ENCODE assay signal across 8 cellular contexts in genomic region chr2:53768233-53768542, GRCh38. TPM values are rescaled to one million over a fixed set of nuclear protein-coding genes. Genes with fewer than 3 reads are reported as not detected.
DNase-seq lines count a peak whose midpoint lies in the region; ATAC-seq and TF ChIP-seq lines count a peak whose summit lies in the region.

No MANE protein-coding gene starts in this region.

- peaks cover 25% of the 10 kb centered on the region for H3K36me3 Mint-ChIP-seq in activated T-helper 1 cell treated with anti-CD3 and anti-CD28 coated beads, Interleukin-12 subunit alpha, Interleukin-12 subunit beta, Interleukin-2, Interleukin-4 antibody, amounts not matched to agents 30 ng/mL and 10 ng/mL and 1 ng/mL, durations not matched to agents 14 hours and 24 hours and 36 hours (ENCODE audit: low read depth)

- ATAC-seq in left cardiac atrium, result peak; percentile 72 to 81
- ATAC-seq in gastrocnemius medialis, result no peak

- H3K9me3 Mint-ChIP-seq in activated T-helper 1 cell treated with anti-CD3 and anti-CD28 coated beads, Interleukin-12 subunit alpha, Interleukin-12 subunit beta, Interleukin-2, Interleukin-4 antibody, amounts not matched to agents 30 ng/mL and 10 ng/mL and 1 ng/mL, durations not matched to agents 14 hours and 24 hours and 36 hours, result no peaks in the 10 kb centered on the region

- no peaks in the 10 kb centered on the region for H3K9me3 ChIP-seq in gastrocnemius medialis

- H3K27ac Mint-ChIP-seq in activated T-helper 1 cell treated with anti-CD3 and anti-CD28 coated beads, Interleukin-12 subunit alpha, Interleukin-12 subunit beta, Interleukin-2, Interleukin-4 antibody, amounts not matched to agents 30 ng/mL and 10 ng/mL and 1 ng/mL, durations not matched to agents 14 hours and 24 hours and 36 hours, result peak overlapping the region; percentile 97

- H3K4me3 ChIP-seq in gastrocnemius medialis, result peak overlapping the region; percentile 66 to 92 (median 71)

- no peaks in the 10 kb centered on the region for H3K27me3 Mint-ChIP-seq in activated T-helper 1 cell treated with anti-CD3 and anti-CD28 coated beads, Interleukin-12 subunit alpha, Interleukin-12 subunit beta, Interleukin-2, Interleukin-4 antibody, amounts not matched to agents 30 ng/mL and 10 ng/mL and 1 ng/mL, durations not matched to agents 14 hours and 24 hours and 36 hours (ENCODE audit: insufficient read depth)

- no peak for TF ChIP-seq CTCF in gastrocnemius medialis (IDR thresholded peaks at IDR 0.05 in 4 of 5, conservative IDR thresholded peaks at IDR 0.05 in 1 of 5)

- H3K36me3 ChIP-seq in gastrocnemius medialis, result peaks cover 0 to 2% of the 10 kb centered on the region in 2 donors

- peaks cover 6 to 14% of the 10 kb centered on the region in 2 donors for H3K4me1 ChIP-seq in gastrocnemius medialis

- peak; percentile 15 for DNase-seq in activated CD4-positive, CD25-positive, alpha-beta regulatory T cell treated with anti-CD3 and anti-CD28 coated beads, Interleukin-2, amount 50 U/mL, for 16 hours (ENCODE audit: low read depth, low spot score)
- DNase-seq in activated CD4-positive, CD25-positive, alpha-beta regulatory T cell treated with anti-CD3 and anti-CD28 coated beads, Interleukin-2, amount 50 U/mL, for 72 hours, result no peak
- DNase-seq in H4 (ENCODE audit: low spot score) (peak; percentile 24), LHCN-M2 (ENCODE audit: low read depth) (peak; percentile 61), left cardiac atrium (no peak), gastrocnemius medialis (peak in 1 of 2 donors; percentile 42)
- peak; percentile 44 for DNase-seq in activated T-helper 1 cell treated with anti-CD3 and anti-CD28 coated beads, Interleukin-12 subunit alpha, Interleukin-12 subunit beta, Interleukin-2, Interleukin-4 antibody, amounts not matched to agents 30 ng/mL and 10 ng/mL and 1 ng/mL, durations not matched to agents 14 hours and 24 hours and 36 hours (ENCODE audit: low spot score)
- no peak for DNase-seq in NK-92 treated with Interleukin-12 subunit alpha and Interleukin-12 subunit beta, amount 100 ng/mL, for 24 hours (lab: John Stamatoyannopoulos, UW)

- H3K4me1 Mint-ChIP-seq in activated T-helper 1 cell treated with anti-CD3 and anti-CD28 coated beads, Interleukin-12 subunit alpha, Interleukin-12 subunit beta, Interleukin-2, Interleukin-4 antibody, amounts not matched to agents 30 ng/mL and 10 ng/mL and 1 ng/mL, durations not matched to agents 14 hours and 24 hours and 36 hours (ENCODE audit: low read depth), result peaks cover 38% of the 10 kb centered on the region

- H3K4me3 Mint-ChIP-seq in activated T-helper 1 cell treated with anti-CD3 and anti-CD28 coated beads, Interleukin-12 subunit alpha, Interleukin-12 subunit beta, Interleukin-2, Interleukin-4 antibody, amounts not matched to agents 30 ng/mL and 10 ng/mL and 1 ng/mL, durations not matched to agents 14 hours and 24 hours and 36 hours, result peak overlapping the region; percentile 96

- peak overlapping the region; percentile 82 to 89 (median 84) for H3K27ac ChIP-seq in gastrocnemius medialis

- H3K27me3 ChIP-seq in gastrocnemius medialis, result no peaks in the 10 kb centered on the region

- intact Hi-C loops in activated T-helper 1 cell treated with anti-CD3 and anti-CD28 coated beads, Interleukin-12 subunit alpha, Interleukin-12 subunit beta, Interleukin-2, Interleukin-4 antibody, amounts not matched to agents 30 ng/mL and 10 ng/mL and 1 ng/mL, durations not matched to agents 14 hours and 24 hours and 36 hours (cut with micrococcal nuclease), result loop anchor here (5.0 kb wide), 1 partner anchor 349 kb away; the partner anchor contains the start of gene ACYP2
- intact Hi-C loops in left cardiac atrium (cut with DNase I), result no loop called here
- intact Hi-C loops in gastrocnemius medialis (cut with DNase I; ENCODE audit: low total_unique reads), result loop anchor here (5.0 to 10.0 kb wide), 2 partner anchors 199 to 957 kb away; partner anchors contain the start of gene EML6

- TF ChIP-seq POLR2A in gastrocnemius medialis (IDR thresholded peaks at IDR 0.05), result no peak

- in situ Hi-C loops in gastrocnemius medialis (cut with MboI; ENCODE audit: low sequenced_read_pairs in 4 of 4), result no loop called here

RNA-seq across cellular contexts. Expression of gene CHAC2, which starts 0.6 kb away (rescaled TPM):
- total RNA-seq in H4 (2014; rRNA removed; shearing (Covaris generic)), result 36.1 and 37.0 TPM in 2 replicates
- total RNA-seq in LHCN-M2 (2014; rRNA removed), result 14.2 and 20.1 TPM in 2 replicates
- polyA plus RNA-seq in LHCN-M2 (2012), result 2.7 TPM
- 24.1 and 25.6 TPM in 2 replicates for total RNA-seq in activated T-helper 1 cell treated with anti-CD3 and anti-CD28 coated beads, Interleukin-12 subunit alpha, Interleukin-12 subunit beta, Interleukin-2, Interleukin-4 antibody, amounts not matched to agents 30 ng/mL and 10 ng/mL and 1 ng/mL, durations not matched to agents 14 hours and 24 hours and 36 hours
- 1 to 10 TPM; 3.2 to 3.3 TPM for total RNA-seq in left cardiac atrium
- total RNA-seq in gastrocnemius medialis, result 10 to 100 TPM in 1 of 4 donors, 1 to 10 TPM in 3; 3.7 to 10.3 (median 6.0) TPM

RNA-seq across cellular contexts. Expression of gene ASB3, which starts 18.6 kb away (rescaled TPM):
- total RNA-seq in H4 (2014; rRNA removed; shearing (Covaris generic)), result 24.8 and 27.8 TPM in 2 replicates
- 16.9 and 18.7 TPM in 2 replicates for total RNA-seq in LHCN-M2 (2014; rRNA removed)
- 8.4 TPM for polyA plus RNA-seq in LHCN-M2 (2012)
- total RNA-seq in activated T-helper 1 cell treated with anti-CD3 and anti-CD28 coated beads, Interleukin-12 subunit alpha, Interleukin-12 subunit beta, Interleukin-2, Interleukin-4 antibody, amounts not matched to agents 30 ng/mL and 10 ng/mL and 1 ng/mL, durations not matched to agents 14 hours and 24 hours and 36 hours, result 18.6 and 21.5 TPM in 2 replicates
- 10 to 100 TPM in 1 of 2 donors, 1 to 10 TPM in 1; 9.6 to 10.8 TPM for total RNA-seq in left cardiac atrium
- total RNA-seq in gastrocnemius medialis, result 1 to 10 TPM; 5.0 to 7.6 (median 6.4) TPM

RNA-seq across cellular contexts. Expression of gene ERLEC1, which starts 18.7 kb away (rescaled TPM):
- total RNA-seq in H4 (2014; rRNA removed; shearing (Covaris generic)), result 70.3 and 85.9 TPM in 2 replicates
- total RNA-seq in LHCN-M2 (2014; rRNA removed), result 59.0 and 77.4 TPM in 2 replicates
- polyA plus RNA-seq in LHCN-M2 (2012), result 31.0 TPM
- total RNA-seq in activated T-helper 1 cell treated with anti-CD3 and anti-CD28 coated beads, Interleukin-12 subunit alpha, Interleukin-12 subunit beta, Interleukin-2, Interleukin-4 antibody, amounts not matched to agents 30 ng/mL and 10 ng/mL and 1 ng/mL, durations not matched to agents 14 hours and 24 hours and 36 hours, result 28.4 and 29.6 TPM in 2 replicates
- total RNA-seq in left cardiac atrium, result 10 to 100 TPM; 34.5 to 41.8 TPM
- total RNA-seq in gastrocnemius medialis, result 10 to 100 TPM; 26.7 to 53.6 (median 28.9) TPM

Comparison
In these comparisons a context has a peak if more than half of its experiments do, and no peak if none do; other contexts are left out.
1. DNase-seq: peak in activated CD4-positive, CD25-positive, alpha-beta regulatory T cell treated with anti-CD3 and anti-CD28 coated beads, Interleukin-2, amount 50 U/mL, for 16 hours (single experiment), H4 (single experiment), LHCN-M2 (single experiment) and activated T-helper 1 cell treated with anti-CD3 and anti-CD28 coated beads, Interleukin-12 subunit alpha, Interleukin-12 subunit beta, Interleukin-2, Interleukin-4 antibody, amounts not matched to agents 30 ng/mL and 10 ng/mL and 1 ng/mL, durations not matched to agents 14 hours and 24 hours and 36 hours (single experiment); none in activated CD4-positive, CD25-positive, alpha-beta regulatory T cell treated with anti-CD3 and anti-CD28 coated beads, Interleukin-2, amount 50 U/mL, for 72 hours (single experiment), left cardiac atrium (single experiment) and NK-92 treated with Interleukin-12 subunit alpha and Interleukin-12 subunit beta, amount 100 ng/mL, for 24 hours (single experiment).
2. ATAC-seq: peak in left cardiac atrium (2 of 2); none in gastrocnemius medialis (0 of 2).
3. intact Hi-C loops: an anchor here in activated T-helper 1 cell treated with anti-CD3 and anti-CD28 coated beads, Interleukin-12 subunit alpha, Interleukin-12 subunit beta, Interleukin-2, Interleukin-4 antibody, amounts not matched to agents 30 ng/mL and 10 ng/mL and 1 ng/mL, durations not matched to agents 14 hours and 24 hours and 36 hours (5.0 kb wide) and gastrocnemius medialis (5.0 to 10.0 kb wide); none called in left cardiac atrium.